10 cellular contexts compared by ENCODE assay signal in genomic region chr1:236063551-236063918, GRCh38. TPM values are rescaled to one million over a fixed set of nuclear protein-coding genes. Genes with fewer than 3 reads are reported as not detected.
DNase-seq lines count a peak whose midpoint lies in the region; ATAC-seq and TF ChIP-seq lines count a peak whose summit lies in the region.
"Had no signal": no experiment of that assay in that cellular context is flagged by ENCODE, and none has a peak within 500 bp of the region (broad histone marks: within the 10 kb centered on the region; RNA-seq: fewer than 3 reads in every experiment).

No MANE protein-coding gene starts in this region.

- no peak for TF ChIP-seq CTCF in Caco-2 (IDR thresholded peaks at IDR 0.05; ENCODE audit: insufficient read depth in 1 of 2, low read depth in 1 of 2, low read length in 1 of 2, severe bottlenecking in 1 of 2, unreplicated experiment in 1 of 2)
- TF ChIP-seq CTCF in WI38 (IDR thresholded peaks at IDR 0.05; ENCODE audit: low read depth, low read length): no peak
- no peak for TF ChIP-seq CTCF in progenitor cell of endocrine pancreas (IDR thresholded peaks at IDR 0.05; ENCODE audit: unreplicated experiment)

- 35% methylated on average over 6 of the region's 6 CpGs for WGBS in right cardiac atrium

- CTCF ChIA-PET in Caco-2 (lab: Charles Lee): no interaction called here
- CTCF ChIA-PET in activated CD8-positive, alpha-beta memory T cell treated with anti-CD3 and anti-CD28 coated beads, Interleukin-2, amount 10 ng/mL, durations not matched to agents 7 days and 5 days (lab: Charles Lee): interaction anchor here (1.9 kb wide), 1 partner anchor 91 kb away, joined by 5 read pairs; no protein-coding TSS in a partner anchor

- POLR2A ChIA-PET in Caco-2 (lab: Charles Lee): no interaction called here

- H3K4me1 Mint-ChIP-seq in Caco-2 (ENCODE audit: low read depth, unreplicated experiment): no peaks in the 10 kb centered on the region
- H3K4me1 Mint-ChIP-seq in progenitor cell of endocrine pancreas (ENCODE audit: low read depth): no peaks in the 10 kb centered on the region
- H3K4me1 Mint-ChIP-seq in activated CD8-positive, alpha-beta memory T cell treated with anti-CD3 and anti-CD28 coated beads, Interleukin-2, amount 10 ng/mL, durations not matched to agents 7 days and 5 days: peaks cover 22% of the 10 kb centered on the region

- peaks cover 12% of the 10 kb centered on the region for H3K36me3 Mint-ChIP-seq in Caco-2 (ENCODE audit: insufficient read depth, unreplicated experiment)
- peaks cover 2% of the 10 kb centered on the region for H3K36me3 Mint-ChIP-seq in progenitor cell of endocrine pancreas (ENCODE audit: insufficient read depth)
- no peaks in the 10 kb centered on the region for H3K36me3 Mint-ChIP-seq in activated CD8-positive, alpha-beta memory T cell treated with anti-CD3 and anti-CD28 coated beads, Interleukin-2, amount 10 ng/mL, durations not matched to agents 7 days and 5 days

- intact Hi-C loops in Caco-2 (cut with micrococcal nuclease; ENCODE audit: unreplicated experiment) (no loop called here), right cardiac atrium (cut with DNase I) (no loop called here)

- DNase-seq in Caco-2 (no peak), right cardiac atrium (no peak), progenitor cell of endocrine pancreas (ENCODE audit: low spot score, unreplicated experiment) (no peak)
- no peak for DNase-seq in activated CD8-positive, alpha-beta memory T cell treated with anti-CD3 and anti-CD28 coated beads, Interleukin-2, amount 10 ng/mL, durations not matched to agents 7 days and 5 days
- no peak for DNase-seq in effector CD4-positive, alpha-beta T cell
- DNase-seq: NCI-H1048 had no signal

- peak overlapping the region; percentile 92 for H3K27ac ChIP-seq in right cardiac atrium (ENCODE audit: low read length)
- H3K27ac ChIP-seq: epithelial cell of prostate had no signal

- H3K4me3 Mint-ChIP-seq in Caco-2 (ENCODE audit: unreplicated experiment) (peak overlapping the region; percentile 69), progenitor cell of endocrine pancreas (ENCODE audit: low read depth) (peak overlapping the region; percentile 76)
- H3K4me3 Mint-ChIP-seq in activated CD8-positive, alpha-beta memory T cell treated with anti-CD3 and anti-CD28 coated beads, Interleukin-2, amount 10 ng/mL, durations not matched to agents 7 days and 5 days: no peak overlapping the region

- H3K27me3 Mint-ChIP-seq in Caco-2 (ENCODE audit: insufficient read depth, unreplicated experiment): no peaks in the 10 kb centered on the region
- peaks cover 35% of the 10 kb centered on the region for H3K27me3 Mint-ChIP-seq in progenitor cell of endocrine pancreas
- H3K27me3 Mint-ChIP-seq in activated CD8-positive, alpha-beta memory T cell treated with anti-CD3 and anti-CD28 coated beads, Interleukin-2, amount 10 ng/mL, durations not matched to agents 7 days and 5 days: peaks cover 60% of the 10 kb centered on the region

- H3K9me3 ChIP-seq in Caco-2 (no peaks in the 10 kb centered on the region), right cardiac atrium (ENCODE audit: control insufficient read depth, low read length) (no peaks in the 10 kb centered on the region)

- H3K4me3 ChIP-seq in Caco-2 (ENCODE audit: low read depth, low read length) (peak overlapping the region; percentile 37), WI38 (ENCODE audit: low read depth, low read length) (peak overlapping the region; percentile 83), right cardiac atrium (ENCODE audit: low read length) (peak overlapping the region; percentile 63)

- H3K9me3 Mint-ChIP-seq in Caco-2 (ENCODE audit: unreplicated experiment): no peaks in the 10 kb centered on the region
- H3K9me3 Mint-ChIP-seq in progenitor cell of endocrine pancreas (ENCODE audit: low read depth): no peaks in the 10 kb centered on the region
- H3K9me3 Mint-ChIP-seq in activated CD8-positive, alpha-beta memory T cell treated with anti-CD3 and anti-CD28 coated beads, Interleukin-2, amount 10 ng/mL, durations not matched to agents 7 days and 5 days (ENCODE audit: low read depth): no peaks in the 10 kb centered on the region

- BruUV-seq in Caco-2 (replicated peaks; lab: Mats Ljungman, UMichigan): TSS peak; percentile 34

- H3K27ac Mint-ChIP-seq in Caco-2 (ENCODE audit: unreplicated experiment) (peak overlapping the region; percentile 81), progenitor cell of endocrine pancreas (peak overlapping the region; percentile 41)
- H3K27ac Mint-ChIP-seq in activated CD8-positive, alpha-beta memory T cell treated with anti-CD3 and anti-CD28 coated beads, Interleukin-2, amount 10 ng/mL, durations not matched to agents 7 days and 5 days: no peak overlapping the region

- no peaks in the 10 kb centered on the region for H3K36me3 ChIP-seq in Caco-2 (ENCODE audit: control insufficient read depth, insufficient read depth, low read length)

- ATAC-seq in right cardiac atrium (no peak), GM18511 (IDR thresholded peaks at IDR 0.05; ENCODE audit: unreplicated experiment) (no peak), HG02610 (IDR thresholded peaks at IDR 0.05; ENCODE audit: unreplicated experiment) (no peak)
- ATAC-seq in activated CD8-positive, alpha-beta memory T cell treated with anti-CD3 and anti-CD28 coated beads, Interleukin-2, amount 10 ng/mL, durations not matched to agents 7 days and 5 days: no peak

- no peaks in the 10 kb centered on the region for H3K27me3 ChIP-seq in Caco-2 (replicated peaks; ENCODE audit: control insufficient read depth, insufficient read depth, low read length)
- H3K27me3 ChIP-seq in right cardiac atrium (ENCODE audit: control insufficient read depth, insufficient read depth): no peaks in the 10 kb centered on the region

- H3K4me1 ChIP-seq in Caco-2 (no peaks in the 10 kb centered on the region), right cardiac atrium (ENCODE audit: control insufficient read depth, insufficient read depth, low read length) (peaks cover 4% of the 10 kb centered on the region)

RNA-seq across cellular contexts. Expression of gene NID1, which starts 1.4 kb away (rescaled TPM):
- total RNA-seq in Caco-2 (2022) (43.7 and 48.5 TPM in 2 replicates), right cardiac atrium (100 to 1,000 TPM in 1 of 4 donors, 10 to 100 TPM in 3; 31.3 to 107 (median 58.1) TPM), progenitor cell of endocrine pancreas (21.0 and 24.4 TPM in 2 replicates)
- 24.4 TPM for polyA plus RNA-seq in right cardiac atrium
- under 1 TPM; 0.38 to 0.52 TPM for total RNA-seq in activated CD8-positive, alpha-beta memory T cell treated with anti-CD3 and anti-CD28 coated beads, Interleukin-2, amount 10 ng/mL, durations not matched to agents 7 days and 5 days

Comparison
In these comparisons a context has a peak if more than half of its experiments do, and no peak if none do; other contexts are left out.
1. RNA of gene NID1, which starts 1.4 kb away (total RNA-seq): 31.3 to 107 TPM in right cardiac atrium, 43.7 to 48.5 TPM in Caco-2 and 21.0 to 24.4 TPM in progenitor cell of endocrine pancreas; 0.38 to 0.52 TPM in activated CD8-positive, alpha-beta memory T cell treated with anti-CD3 and anti-CD28 coated beads, Interleukin-2, amount 10 ng/mL, durations not matched to agents 7 days and 5 days; every median in the first group is over 10 times any median in the second.
2. Peak in every context shown above with its lines, with median percentiles within 50 percentile points of each other: H3K4me3 ChIP-seq.